In genomic region chr1:112395261-112395831, GRCh38 we compare ENCODE assay signal across 8 cellular contexts. TPM values are rescaled to one million over a fixed set of nuclear protein-coding genes. Genes with fewer than 3 reads are reported as not detected.
DNase-seq lines count a peak whose midpoint lies in the region; ATAC-seq, FAIRE-seq and TF ChIP-seq lines count a peak whose summit lies in the region.

No MANE protein-coding gene starts in this region.

- TF ChIP-seq CTCF in astrocyte (IDR thresholded peaks at IDR 0.05; ENCODE audit: insufficient read depth, low read depth, low read length) (no peak), HepG2 (CRISPR knock-in tag; IDR thresholded peaks at IDR 0.05) (no peak), transverse colon (IDR thresholded peaks at IDR 0.05) (no peak)

- H3K36me3 Mint-ChIP-seq in activated T-cell treated with anti-CD3 and anti-CD28 coated beads, Interleukin-2, amount 50 U/mL, for 4 hours (ENCODE audit: insufficient read depth), result no peaks in the 10 kb centered on the region
- peaks cover 3% of the 10 kb centered on the region for H3K36me3 Mint-ChIP-seq in astrocyte (ENCODE audit: low read depth, unreplicated experiment)

- TSS peak; percentile 98 for BruUV-seq in HepG2 (replicated peaks; lab: Mats Ljungman, UMichigan)

- H3K4me1 ChIP-seq in astrocyte (ENCODE audit: insufficient read depth, low read length) (peaks cover 40% of the 10 kb centered on the region), HepG2 (ENCODE audit: insufficient read depth, low read length) (peaks cover 47% of the 10 kb centered on the region), transverse colon (peaks cover 9 to 76% (median 63%) of the 10 kb centered on the region in 4 donors)

- H3K27ac Mint-ChIP-seq in astrocyte (ENCODE audit: unreplicated experiment), result peak overlapping the region; percentile 99

- TF ChIP-seq RAD21 in HepG2 (CRISPR knock-in tag; IDR thresholded peaks at IDR 0.05), result no peak

- peak overlapping the region; percentile 96 for H3K27ac ChIP-seq in astrocyte (ENCODE audit: low read depth, low read length)
- H3K27ac ChIP-seq in HepG2 (ENCODE audit: extremely low read length, insufficient read depth, low read length), result peak overlapping the region; percentile 56
- H3K27ac ChIP-seq in transverse colon, result peak overlapping the region; percentile 91 to 97 (median 94)

- POLR2A ChIA-PET in HepG2 (lab: Yijun Ruan, JAX), result interaction anchor here (0.9 to 1.7 kb wide), 4 partner anchors 67 to 310 kb away, joined by 3 to 7 read pairs (median 6); partner anchors contain the start of gene MOV10

- 0% methylated on average over 6 of the region's 6 CpGs for WGBS in HepG2 (ENCODE audit: low lambda C conversion rate)
- whole genome bisulfite sequencing in transverse colon (ENCODE audit: low coverage in 1 of 2), 2 donors, result 0 to 13% methylated on average over 1 to 6 of the region's 6 CpGs

- no peaks in the 10 kb centered on the region for H3K9me3 Mint-ChIP-seq in activated T-cell treated with anti-CD3 and anti-CD28 coated beads, Interleukin-2, amount 50 U/mL, for 4 hours
- H3K9me3 Mint-ChIP-seq in astrocyte (ENCODE audit: unreplicated experiment), result no peaks in the 10 kb centered on the region

- H3K4me2 ChIP-seq in astrocyte (ENCODE audit: low read length) (peak overlapping the region; percentile 96), HepG2 (ENCODE audit: low read depth, low read length) (peak overlapping the region; percentile 85)

- TF ChIP-seq POLR2A in HepG2 (IDR thresholded peaks at IDR 0.05; ENCODE audit: insufficient read depth in 1 of 2, low read depth in 2 of 2, low read length in 2 of 2) (no peak), transverse colon (IDR thresholded peaks at IDR 0.05) (no peak), GM12892 (IDR thresholded peaks at IDR 0.05; ENCODE audit: low read depth, low read length) (no peak)

- peak overlapping the region; percentile 84 for H3K4me3 Mint-ChIP-seq in activated T-cell treated with anti-CD3 and anti-CD28 coated beads, Interleukin-2, amount 50 U/mL, for 4 hours
- peak overlapping the region; percentile 100 for H3K4me3 Mint-ChIP-seq in astrocyte (ENCODE audit: unreplicated experiment)

- H3K9ac ChIP-seq in astrocyte (ENCODE audit: low read length) (peak overlapping the region; percentile 99), HepG2 (ENCODE audit: insufficient read depth, low read depth, low read length) (peak overlapping the region; percentile 75)

- peaks cover 52% of the 10 kb centered on the region for H3K79me2 ChIP-seq in astrocyte (ENCODE audit: insufficient read depth, low read length)
- H3K79me2 ChIP-seq in HepG2 (ENCODE audit: insufficient read depth, low read length), result peaks cover 28% of the 10 kb centered on the region

- no peaks in the 10 kb centered on the region for H3K27me3 ChIP-seq in astrocyte (ENCODE audit: insufficient read depth, low read length)
- no peaks in the 10 kb centered on the region; a peak in 1 of 5 replicates for H3K27me3 ChIP-seq in HepG2 (ENCODE audit: control insufficient read depth in 1 of 2, insufficient read depth in 2 of 2, low read length in 2 of 2)
- no peaks in the 10 kb centered on the region for H3K27me3 ChIP-seq in transverse colon

- DNase-seq in activated T-cell treated with anti-CD3 and anti-CD28 coated beads, Interleukin-2, amount 50 U/mL, for 4 hours, result no peak
- DNase-seq in activated T-cell treated with anti-CD3 and anti-CD28 coated beads for 4 hours (no peak), astrocyte (ENCODE audit: low read depth) (peak; percentile 47), HepG2 (ENCODE audit: low spot score) (no peak), transverse colon (no peak), C1 segment of cervical spinal cord (lab: John Stamatoyannopoulos, UW) (no peak), GM12892 (ENCODE audit: insufficient read length) (no peak)
- no peak for DNase-seq in activated CD8-positive, alpha-beta memory T cell treated with anti-CD3 and anti-CD28 coated beads for 24 hours

- peak overlapping the region; percentile 96 for H3K4me3 ChIP-seq in astrocyte (ENCODE audit: insufficient read depth, low read depth, low read length)
- H3K4me3 ChIP-seq in HepG2 (replicated peaks in 1 of 3; ENCODE audit: insufficient read depth in 1 of 3, low read depth in 2 of 3, low read length in 3 of 3), result peak overlapping the region; percentile 87 to 99 (median 92)
- peak overlapping the region; percentile 36 to 94 (median 87) for H3K4me3 ChIP-seq in transverse colon

- H3K9me3 ChIP-seq in astrocyte (ENCODE audit: insufficient read depth, low read depth, low read length) (no peaks in the 10 kb centered on the region), HepG2 (ENCODE audit: low read length) (no peaks in the 10 kb centered on the region), transverse colon (no peaks in the 10 kb centered on the region)

- peaks cover 21% of the 10 kb centered on the region for H3K27me3 Mint-ChIP-seq in activated T-cell treated with anti-CD3 and anti-CD28 coated beads, Interleukin-2, amount 50 U/mL, for 4 hours (ENCODE audit: low read depth)
- no peaks in the 10 kb centered on the region for H3K27me3 Mint-ChIP-seq in astrocyte (ENCODE audit: low read depth, unreplicated experiment)

- FAIRE-seq in astrocyte (lab: Jason Lieb, UNC) (no peak), HepG2 (lab: Jason Lieb, UNC) (peak; percentile 40), GM12892 (lab: Jason Lieb, UNC) (no peak)

- CTCF ChIA-PET in HepG2 (lab: Yijun Ruan, JAX; ENCODE audit: low intra/inter-chr PET ratio, low total read pairs), result interaction anchor here (0.8 to 1.5 kb wide), 2 partner anchors 70 to 71 kb away, joined by 3 to 10 read pairs; no protein-coding TSS in a partner anchor

- intact Hi-C loops in HepG2 (cut with micrococcal nuclease; ENCODE audit: unreplicated experiment) (loop anchor here (2.0 kb wide), 1 partner anchor 311 kb away; the partner anchor contains the start of gene RHOC), transverse colon (cut with DNase I; ENCODE audit: low total_unique reads) (no loop called here)

- H4K20me1 ChIP-seq in astrocyte (ENCODE audit: insufficient read depth, low read length) (peaks cover 25% of the 10 kb centered on the region), HepG2 (ENCODE audit: insufficient read depth, low read length) (no peaks in the 10 kb centered on the region)

- H3K36me3 ChIP-seq in astrocyte (ENCODE audit: insufficient read depth, low read length), result no peaks in the 10 kb centered on the region
- no peaks in the 10 kb centered on the region for H3K36me3 ChIP-seq in HepG2 (replicated peaks in 1 of 2; ENCODE audit: control insufficient read depth in 1 of 2, insufficient read depth in 2 of 2, low read length in 2 of 2)
- H3K36me3 ChIP-seq in transverse colon, result no peaks in the 10 kb centered on the region

- no peak for TF ChIP-seq EP300 in HepG2 (IDR thresholded peaks at IDR 0.05; ENCODE audit: low read depth in 2 of 2, low read length in 2 of 2)
- TF ChIP-seq EP300 in HepG2 (CRISPR knock-in tag; IDR thresholded peaks at IDR 0.05; ENCODE audit: borderline replicate concordance), result no peak
- TF ChIP-seq EP300 in transverse colon (IDR thresholded peaks at IDR 0.05; ENCODE audit: low read depth), result no peak

- H2AFZ ChIP-seq in astrocyte (ENCODE audit: low read depth, low read length), result peak overlapping the region; percentile 63
- peak overlapping the region; percentile 7 for H2AFZ ChIP-seq in HepG2 (ENCODE audit: low read length)

- peaks cover 28% of the 10 kb centered on the region for H3K4me1 Mint-ChIP-seq in activated T-cell treated with anti-CD3 and anti-CD28 coated beads, Interleukin-2, amount 50 U/mL, for 4 hours (ENCODE audit: low read depth)
- H3K4me1 Mint-ChIP-seq in astrocyte (ENCODE audit: low read depth, unreplicated experiment), result peaks cover 45% of the 10 kb centered on the region

- ATAC-seq in activated T-cell treated with anti-CD3 and anti-CD28 coated beads, Interleukin-2, amount 50 U/mL, for 4 hours, result no peak
- ATAC-seq in HepG2, result 0 out of 3 replicates have a peak, but pooled peaks have one; percentile 4

- in situ Hi-C loops in HepG2 (cut with HindIII; ENCODE audit: extremely low pct_ligation_motif_present, low pct_unique_long_range_greater_than_20kb) (loop anchor here (5.0 kb wide), 1 partner anchor 67 kb away; no protein-coding TSS in a partner anchor), transverse colon (cut with MboI; ENCODE audit: low pct_ligation_motif_present in 1 of 4, low pct_unique_long_range_greater_than_20kb in 1 of 4, low sequenced_read_pairs in 3 of 4) (loop anchor here (5.0 to 25.0 kb wide), 4 partner anchors 67 to 309 kb away; partner anchors contain the start of genes CAPZA1 (in 4 of the 4), RHOC (in 4 of the 4) and ST7L (in 4 of the 4))

TF ChIP-seq in HepG2, 621 proteins besides CTCF, POLR2A, EP300 and RAD21 (continues in another document):
- no peak for TF ChIP-seq ZFP1 (CRISPR knock-in tag; IDR thresholded peaks at IDR 0.05)

RNA-seq across cellular contexts. Expression of gene CTTNBP2NL, which starts 0.7 kb away (rescaled TPM):
- total RNA-seq in activated T-cell treated with anti-CD3 and anti-CD28 coated beads, Interleukin-2, amount 50 U/mL, for 4 hours, result 1 to 10 TPM in 2 of 3 donors, under 1 TPM in 1; 0.81 to 1.2 (median 1.1) TPM
- total RNA-seq in astrocyte (83.0 and 91.9 TPM in 2 replicates), HepG2 (2016; rRNA removed; fragmentation: Illumina TruSeq; extraction: Trizol) (4.1 and 6.1 TPM in 2 replicates), transverse colon (10 to 100 TPM; 44.6 to 64.8 (median 52.4) TPM)
- total RNA-seq in HepG2 (2016; cell fraction: cytosol; rRNA removed; fragmentation: Illumina TruSeq; extraction: Trizol; ENCODE audit: low read depth), result 0.79 and 1.0 TPM in 2 replicates
- 3.9 and 7.0 TPM in 2 replicates for total RNA-seq in HepG2 (2016; cell fraction: insoluble cytoplasmic fraction; rRNA removed; fragmentation: Illumina TruSeq; extraction: Trizol)
- 2.7 and 3.0 TPM in 2 replicates for total RNA-seq in HepG2 (2016; cell fraction: membrane; rRNA removed; fragmentation: Illumina TruSeq; extraction: Trizol)
- total RNA-seq in HepG2 (2016; cell fraction: nucleus; rRNA removed; fragmentation: Illumina TruSeq; extraction: Trizol), result 3.4 and 3.8 TPM in 2 replicates
- 2.1 and 3.0 TPM in 2 replicates for polyA plus RNA-seq in HepG2 (2011; rRNA removed)
- polyA plus RNA-seq in HepG2 (2011; cell fraction: cytosol; rRNA removed), result 1.1 and 2.2 TPM in 2 replicates
- 3.2 and 3.8 TPM in 2 replicates for polyA plus RNA-seq in HepG2 (2011; cell fraction: nucleus; rRNA removed)
- polyA plus RNA-seq in HepG2 (2012), result 3.3 and 3.8 TPM in 2 replicates
- 0.33 and 0.38 TPM in 2 replicates for polyA plus RNA-seq in HepG2 (2016; cell fraction: cytosol; fragmentation: Illumina TruSeq; extraction: Trizol; ENCODE audit: low read depth)
- polyA plus RNA-seq in HepG2 (2016; cell fraction: insoluble cytoplasmic fraction; fragmentation: Illumina TruSeq; extraction: Trizol; ENCODE audit: low read depth), result 4.1 and 4.2 TPM in 2 replicates
- polyA plus RNA-seq in HepG2 (2016; cell fraction: membrane; fragmentation: Illumina TruSeq; extraction: Trizol; ENCODE audit: low read depth), result 0.71 and 0.99 TPM in 2 replicates
- polyA plus RNA-seq in HepG2 (2016; cell fraction: nucleus; fragmentation: Illumina TruSeq; extraction: Trizol; ENCODE audit: insufficient read depth, low read depth), result 2.9 and 4.9 TPM in 2 replicates
- polyA minus RNA-seq in HepG2 (2011; rRNA and poly(A)+ RNA removed; ENCODE audit: low replicate concordance), result 6.0 and 23.5 TPM in 2 replicates
- polyA minus RNA-seq in HepG2 (2011; cell fraction: cytosol; rRNA and poly(A)+ RNA removed), result 2.5 and 3.6 TPM in 2 replicates
- 17.0 and 19.6 TPM in 2 replicates for polyA minus RNA-seq in HepG2 (2011; cell fraction: nucleus; rRNA and poly(A)+ RNA removed)
- 5.8 TPM for polyA plus RNA-seq in GM12892 (2012; ENCODE audit: missing spikeins)

Comparison
In these comparisons a context has a peak if more than half of its experiments do, and no peak if none do; other contexts are left out.
1. RNA of gene CTTNBP2NL, which starts 0.7 kb away (total RNA-seq): 83.0 to 91.9 TPM in astrocyte and 44.6 to 64.8 TPM in transverse colon; 0.79 to 7.0 TPM in HepG2 and 0.81 to 1.2 TPM in activated T-cell treated with anti-CD3 and anti-CD28 coated beads, Interleukin-2, amount 50 U/mL, for 4 hours; every median in the first group is over 4 times any median in the second.
2. Peak in every context shown above with its lines, with median percentiles within 50 percentile points of each other: H3K27ac ChIP-seq and H3K4me3 ChIP-seq.